ENCODE assay signal across 25 cellular contexts in genomic region chr6:79180082-79180481, GRCh38. TPM values are rescaled to one million over a fixed set of nuclear protein-coding genes. Genes with fewer than 3 reads are reported as not detected.
DNase-seq lines count a peak whose midpoint lies in the region; ATAC-seq and TF ChIP-seq lines count a peak whose summit lies in the region.
"Had no signal": no experiment of that assay in that cellular context is flagged by ENCODE, and none has a peak within 500 bp of the region (broad histone marks: within the 10 kb centered on the region; RNA-seq: fewer than 3 reads in every experiment).

No MANE protein-coding gene starts in this region.

- CTCF ChIA-PET in CD4-positive, alpha-beta T cell (lab: Charles Lee): no interaction called here

- peaks cover 4% of the 10 kb centered on the region for H3K27me3 Mint-ChIP-seq in CD4-positive, alpha-beta T cell
- H3K27me3 Mint-ChIP-seq: IgD-negative memory B cell had no signal

- intact Hi-C loops in prostate gland (cut with DNase I): no loop called here
- intact Hi-C loops in CD4-positive, alpha-beta T cell (cut with DNase I, micrococcal nuclease): no loop called here

- no peak for TF ChIP-seq CTCF in prostate gland (IDR thresholded peaks at IDR 0.05)
- TF ChIP-seq CTCF in CD4-positive, alpha-beta T cell (IDR thresholded peaks at IDR 0.05): no peak

- no peak overlapping the region for H3K27ac Mint-ChIP-seq in CD4-positive, alpha-beta T cell
- H3K27ac Mint-ChIP-seq: activated naive CD4-positive, alpha-beta T cell treated with anti-CD3 and anti-CD28 coated beads, Interleukin-2, amount 50 U/mL, for 24 hours; activated T-helper 1 cell treated with anti-CD3 and anti-CD28 coated beads, Interleukin-12 subunit alpha, Interleukin-12 subunit beta, Interleukin-2, Interleukin-4 antibody, amounts not matched to agents 30 ng/mL and 10 ng/mL and 1 ng/mL, durations not matched to agents 14 hours and 24 hours and 36 hours; IgD-negative memory B cell; naive thymus-derived CD4-positive, alpha-beta T cell; T-cell had no signal

- DNase-seq in DMS79 treated with DMSO at 0.1 percent for 48 hours (lab: John Stamatoyannopoulos, UW) (peak; percentile 92), NCI-H146 treated with DMSO at 0.1 percent for 48 hours (lab: John Stamatoyannopoulos, UW; ENCODE audit: unreplicated experiment) (peak; percentile 10), NCI-H748 treated with DMSO at 0.1 percent for 48 hours (lab: John Stamatoyannopoulos, UW) (peak; percentile 87), prostate gland (ENCODE audit: low spot score) (peak; percentile 14)
- DNase-seq in CD4-positive, alpha-beta T cell: no peak
- DNase-seq: activated CD4-positive, alpha-beta T cell treated with anti-CD3 and anti-CD28 coated beads for 4 hours; anterior cingulate cortex; C1 segment of cervical spinal cord; GF-D8; glutamatergic neuron; HCEC 1CT; kidney glomerular epithelial cell; naive thymus-derived CD4-positive, alpha-beta T cell; NCI-H2171 treated with DMSO at 0.1 percent for 48 hours; NCI-H774; right cardiac atrium; SHP77; stimulated activated CD4-positive, alpha-beta T cell treated with anti-CD3 and anti-CD28 coated beads, Interleukin-12 subunit alpha, Interleukin-12 subunit beta, amount 100 ng/mL, for 4 hours; T-cell had no signal

- no peaks in the 10 kb centered on the region for H3K9me3 ChIP-seq in prostate gland
- no peaks in the 10 kb centered on the region for H3K9me3 ChIP-seq in CD4-positive, alpha-beta T cell (ENCODE audit: control insufficient read depth, low read length)

- H3K36me3 Mint-ChIP-seq in CD4-positive, alpha-beta T cell (ENCODE audit: low read depth): no peaks in the 10 kb centered on the region
- H3K36me3 Mint-ChIP-seq: activated naive CD4-positive, alpha-beta T cell treated with anti-CD3 and anti-CD28 coated beads, Interleukin-2, amount 50 U/mL, for 24 hours; IgD-negative memory B cell; naive thymus-derived CD4-positive, alpha-beta T cell; T-cell had no signal

- H3K4me1 ChIP-seq in prostate gland (replicated peaks): no peaks in the 10 kb centered on the region

- H3K4me3 Mint-ChIP-seq in CD4-positive, alpha-beta T cell: no peak overlapping the region
- H3K4me3 Mint-ChIP-seq: activated naive CD4-positive, alpha-beta T cell treated with anti-CD3 and anti-CD28 coated beads, Interleukin-2, amount 50 U/mL, for 24 hours; activated T-helper 1 cell treated with anti-CD3 and anti-CD28 coated beads, Interleukin-12 subunit alpha, Interleukin-12 subunit beta, Interleukin-2, Interleukin-4 antibody, amounts not matched to agents 30 ng/mL and 10 ng/mL and 1 ng/mL, durations not matched to agents 14 hours and 24 hours and 36 hours; IgD-negative memory B cell; naive thymus-derived CD4-positive, alpha-beta T cell; T-cell had no signal

- H3K27me3 ChIP-seq in prostate gland (replicated peaks; ENCODE audit: insufficient read depth): no peaks in the 10 kb centered on the region
- no peaks in the 10 kb centered on the region for H3K27me3 ChIP-seq in CD4-positive, alpha-beta T cell (ENCODE audit: control insufficient read depth, insufficient read depth, low read length)

- POLR2A ChIA-PET in CD4-positive, alpha-beta T cell (lab: Charles Lee): no interaction called here

- H3K36me3 ChIP-seq in prostate gland: no peaks in the 10 kb centered on the region

- no peak overlapping the region for H3K4me3 ChIP-seq in prostate gland
- H3K4me3 ChIP-seq: PC-9 had no signal

- H3K4me1 Mint-ChIP-seq in CD4-positive, alpha-beta T cell (ENCODE audit: low read depth): no peaks in the 10 kb centered on the region
- H3K4me1 Mint-ChIP-seq: activated naive CD4-positive, alpha-beta T cell treated with anti-CD3 and anti-CD28 coated beads, Interleukin-2, amount 50 U/mL, for 24 hours; IgD-negative memory B cell; naive thymus-derived CD4-positive, alpha-beta T cell; T-cell had no signal

- TF ChIP-seq POLR2A in prostate gland (IDR thresholded peaks at IDR 0.05): no peak

- 36% methylated on average over 3 of the region's 3 CpGs for WGBS in prostate gland

- no peak overlapping the region for H3K27ac ChIP-seq in prostate gland
- H3K27ac ChIP-seq in CD4-positive, alpha-beta T cell (ENCODE audit: low read depth, low read length): no peak overlapping the region
- H3K27ac ChIP-seq: PC-9 had no signal

- no peak for ATAC-seq in GM18511 (IDR thresholded peaks at IDR 0.05; ENCODE audit: unreplicated experiment)
- ATAC-seq in GM19023 (IDR thresholded peaks at IDR 0.05; ENCODE audit: unreplicated experiment): no peak
- ATAC-seq in CD4-positive, alpha-beta T cell (ENCODE audit: poor library complexity): no peak
- ATAC-seq: naive thymus-derived CD4-positive, alpha-beta T cell; right cardiac atrium; T-cell had no signal

- peaks cover 8% of the 10 kb centered on the region for H3K9me3 Mint-ChIP-seq in CD4-positive, alpha-beta T cell
- H3K9me3 Mint-ChIP-seq: activated naive CD4-positive, alpha-beta T cell treated with anti-CD3 and anti-CD28 coated beads, Interleukin-2, amount 50 U/mL, for 24 hours; activated T-helper 1 cell treated with anti-CD3 and anti-CD28 coated beads, Interleukin-12 subunit alpha, Interleukin-12 subunit beta, Interleukin-2, Interleukin-4 antibody, amounts not matched to agents 30 ng/mL and 10 ng/mL and 1 ng/mL, durations not matched to agents 14 hours and 24 hours and 36 hours had no signal

RNA-seq across cellular contexts. Expression of gene HMGN3, which starts 54.4 kb away (rescaled TPM):
- total RNA-seq in prostate gland: 100 to 1,000 TPM in 1 of 2 donors, 10 to 100 TPM in 1; 65.2 to 117 TPM
- 10 to 100 TPM; 26.8 to 28.2 TPM for total RNA-seq in CD4-positive, alpha-beta T cell

Comparison
In these comparisons a context has a peak if more than half of its experiments do, and no peak if none do; other contexts are left out.
1. DNase-seq: peak in DMS79 treated with DMSO at 0.1 percent for 48 hours (single experiment), NCI-H146 treated with DMSO at 0.1 percent for 48 hours (single experiment), NCI-H748 treated with DMSO at 0.1 percent for 48 hours (single experiment) and prostate gland (single experiment); none in CD4-positive, alpha-beta T cell (0 of 10).